Comparison of ENCODE assay signal across 9 cellular contexts in the genomic region with DNA sequence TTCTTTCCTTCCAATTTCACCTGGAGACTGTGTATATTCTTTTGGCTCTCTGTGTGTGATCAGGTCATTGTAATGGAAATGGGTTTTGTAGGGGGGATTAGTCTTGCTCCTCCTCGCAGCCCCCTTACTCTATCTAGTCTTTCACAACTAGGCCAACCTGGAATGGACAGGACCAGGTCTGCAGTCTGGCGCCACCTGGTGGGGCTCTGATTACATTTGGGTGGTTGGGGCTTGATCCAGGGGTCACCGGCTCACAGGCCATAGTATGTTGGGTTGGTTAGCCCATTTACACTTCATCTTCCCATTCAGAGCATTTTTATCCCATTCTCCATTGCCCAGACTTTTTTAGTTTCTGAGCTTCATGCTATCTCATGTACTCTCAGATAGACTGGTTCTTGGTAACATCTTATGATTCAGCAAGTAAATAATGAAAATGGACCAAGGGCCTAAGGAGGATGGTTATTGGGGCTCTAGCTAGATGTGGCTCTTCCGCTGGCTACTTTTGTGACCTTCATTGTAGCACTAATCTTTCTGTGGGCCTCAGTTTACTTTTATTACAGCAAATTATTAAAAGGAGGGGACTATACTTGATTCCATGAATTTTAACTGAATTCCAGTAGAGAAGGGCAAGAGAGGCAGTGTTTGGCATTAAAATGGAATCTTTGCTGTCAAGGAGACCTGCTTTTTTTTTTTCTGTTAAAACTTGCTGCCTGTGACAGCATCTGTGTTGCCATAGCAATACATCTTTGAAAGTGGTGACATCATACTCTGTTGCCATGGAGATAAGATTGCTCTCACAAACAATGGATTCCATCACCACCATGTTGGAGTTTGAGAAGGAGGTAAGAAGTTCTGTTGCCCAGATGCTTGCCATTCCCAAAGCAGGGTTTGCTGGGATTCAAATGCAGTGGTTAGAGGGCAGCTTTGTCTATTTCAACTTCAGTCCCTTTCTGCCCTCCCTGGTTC.
DNase-seq lines count a peak whose midpoint lies in the region; ATAC-seq and TF ChIP-seq lines count a peak whose summit lies in the region.
"Had no signal": no experiment of that assay in that cellular context is flagged by ENCODE, and none has a peak within 500 bp of the region (broad histone marks: within the 10 kb centered on the region; RNA-seq: fewer than 3 reads in every experiment).

No MANE protein-coding gene starts in this region.

- H3K36me3 ChIP-seq in GM23338 (ENCODE audit: insufficient read depth) (no peaks in the 10 kb centered on the region), thoracic aorta (peaks cover 29% of the 10 kb centered on the region)

- peaks cover 3% of the 10 kb centered on the region for H3K27me3 Mint-ChIP-seq in GM23338 (ENCODE audit: insufficient read depth, low read depth, poor library complexity)
- peaks cover 10% of the 10 kb centered on the region for H3K27me3 Mint-ChIP-seq in nephron (ENCODE audit: low read depth)
- H3K27me3 Mint-ChIP-seq: activated B cell treated with CpG ODN at 0.5 μM for 24 hours had no signal

- DNase-seq in COLO668 (lab: John Stamatoyannopoulos, UW; ENCODE audit: unreplicated experiment) (peak; percentile 63), GM23338 (ENCODE audit: low spot score) (peak; percentile 90), NCI-H2227 treated with DMSO at 0.1 percent for 48 hours (lab: John Stamatoyannopoulos, UW) (peak; percentile 26), erythroblast (lab: John Stamatoyannopoulos, UW) (peak; percentile 52 to 72), thoracic aorta (ENCODE audit: low spot score) (no peak), NCI-H187 (lab: John Stamatoyannopoulos, UW) (no peak)
- peak; percentile 1 to 30 for DNase-seq in activated CD8-positive, alpha-beta memory T cell treated with anti-CD3 and anti-CD28 coated beads for 1 hour (ENCODE audit: extremely low read depth in 1 of 2, low read depth in 1 of 2)
- DNase-seq: activated B cell treated with CpG ODN at 0.5 μM for 24 hours had no signal

- H3K4me3 Mint-ChIP-seq in GM23338 = no peak overlapping the region
- no peak overlapping the region for H3K4me3 Mint-ChIP-seq in nephron
- H3K4me3 Mint-ChIP-seq: activated B cell treated with CpG ODN at 0.5 μM for 24 hours had no signal

- TF ChIP-seq CTCF in GM23338 (conservative IDR thresholded peaks at IDR 0.05; ENCODE audit: low read depth in 2 of 2) (peak; percentile 86 to 96), nephron (IDR thresholded peaks at IDR 0.05; ENCODE audit: unreplicated experiment in 3 of 3) (peak; percentile 60 to 69 (median 60)), thoracic aorta (IDR thresholded peaks at IDR 0.05) (peak; percentile 65)

- TF ChIP-seq POLR2A in erythroblast (IDR thresholded peaks at IDR 0.05; ENCODE audit: low read length) = no peak

- H3K4me3 ChIP-seq in GM23338 (no peak overlapping the region), thoracic aorta (no peak overlapping the region)

- H3K36me3 Mint-ChIP-seq in GM23338 (ENCODE audit: low read depth) = no peaks in the 10 kb centered on the region
- peaks cover 67% of the 10 kb centered on the region for H3K36me3 Mint-ChIP-seq in nephron (ENCODE audit: low read depth)

- H3K27me3 ChIP-seq in GM23338 (ENCODE audit: insufficient read depth) (no peaks in the 10 kb centered on the region), thoracic aorta (replicated peaks; ENCODE audit: insufficient read depth) (no peaks in the 10 kb centered on the region)

- no peaks in the 10 kb centered on the region for H4K20me1 ChIP-seq in GM23338 (replicated peaks; ENCODE audit: insufficient read depth)

- no peaks in the 10 kb centered on the region for H3F3A ChIP-seq in GM23338 (replicated peaks; ENCODE audit: low read depth)

- H3K4me1 Mint-ChIP-seq in GM23338 (peaks cover 17% of the 10 kb centered on the region), nephron (peaks cover 37% of the 10 kb centered on the region)
- H3K4me1 Mint-ChIP-seq: activated B cell treated with CpG ODN at 0.5 μM for 24 hours had no signal

- H3K9me3 Mint-ChIP-seq in GM23338 (no peaks in the 10 kb centered on the region), nephron (no peaks in the 10 kb centered on the region)
- H3K9me3 Mint-ChIP-seq: activated B cell treated with CpG ODN at 0.5 μM for 24 hours had no signal

- ATAC-seq in GM23338 = peak; percentile 99
- no peak for ATAC-seq in thoracic aorta (ENCODE audit: insufficient number of reproducible peaks, low FRiP score, low read depth)

- no peak overlapping the region for H2AFZ ChIP-seq in GM23338

- peaks cover 15% of the 10 kb centered on the region for H3K4me1 ChIP-seq in GM23338 (ENCODE audit: insufficient read depth)
- peaks cover 0 to 20% of the 10 kb centered on the region in 2 donors for H3K4me1 ChIP-seq in thoracic aorta (ENCODE audit: control insufficient read depth in 1 of 2, low read depth in 2 of 2)

- H3K4me2 ChIP-seq in GM23338 = no peak overlapping the region

- H3K27ac Mint-ChIP-seq in GM23338 (no peak overlapping the region), nephron (peak overlapping the region in 1 of 3 experiments; percentile 50)
- H3K27ac Mint-ChIP-seq: activated B cell treated with CpG ODN at 0.5 μM for 24 hours had no signal

- H3K27ac ChIP-seq in GM23338 (ENCODE audit: low read depth) = no peak overlapping the region
- H3K27ac ChIP-seq in thoracic aorta = no peak overlapping the region

- H3K9me3 ChIP-seq in thoracic aorta = no peaks in the 10 kb centered on the region

- H3K9me2 ChIP-seq in GM23338 (ENCODE audit: insufficient read depth) = no peaks in the 10 kb centered on the region

- H3K79me2 ChIP-seq in GM23338 (replicated peaks; ENCODE audit: insufficient read depth) = no peaks in the 10 kb centered on the region

TF ChIP-seq in GM23338, 12 proteins besides CTCF, POLR2A, EP300 and RAD21:
- TF ChIP-seq POLR2AphosphoS5 (IDR thresholded peaks at IDR 0.05; ENCODE audit: low read depth) (no peak), CREB1 (CRISPR knock-in tag; IDR thresholded peaks at IDR 0.05; ENCODE audit: low read depth) (no peak), STAT1 (IDR thresholded peaks at IDR 0.05; ENCODE audit: unreplicated experiment) (no peak), ZNF114 (CRISPR knock-in tag; IDR thresholded peaks at IDR 0.05) (no peak), EZH2phosphoT487 (IDR thresholded peaks at IDR 0.05; ENCODE audit: unreplicated experiment) (no peak)
- TF ChIP-seq, protein P1, sequence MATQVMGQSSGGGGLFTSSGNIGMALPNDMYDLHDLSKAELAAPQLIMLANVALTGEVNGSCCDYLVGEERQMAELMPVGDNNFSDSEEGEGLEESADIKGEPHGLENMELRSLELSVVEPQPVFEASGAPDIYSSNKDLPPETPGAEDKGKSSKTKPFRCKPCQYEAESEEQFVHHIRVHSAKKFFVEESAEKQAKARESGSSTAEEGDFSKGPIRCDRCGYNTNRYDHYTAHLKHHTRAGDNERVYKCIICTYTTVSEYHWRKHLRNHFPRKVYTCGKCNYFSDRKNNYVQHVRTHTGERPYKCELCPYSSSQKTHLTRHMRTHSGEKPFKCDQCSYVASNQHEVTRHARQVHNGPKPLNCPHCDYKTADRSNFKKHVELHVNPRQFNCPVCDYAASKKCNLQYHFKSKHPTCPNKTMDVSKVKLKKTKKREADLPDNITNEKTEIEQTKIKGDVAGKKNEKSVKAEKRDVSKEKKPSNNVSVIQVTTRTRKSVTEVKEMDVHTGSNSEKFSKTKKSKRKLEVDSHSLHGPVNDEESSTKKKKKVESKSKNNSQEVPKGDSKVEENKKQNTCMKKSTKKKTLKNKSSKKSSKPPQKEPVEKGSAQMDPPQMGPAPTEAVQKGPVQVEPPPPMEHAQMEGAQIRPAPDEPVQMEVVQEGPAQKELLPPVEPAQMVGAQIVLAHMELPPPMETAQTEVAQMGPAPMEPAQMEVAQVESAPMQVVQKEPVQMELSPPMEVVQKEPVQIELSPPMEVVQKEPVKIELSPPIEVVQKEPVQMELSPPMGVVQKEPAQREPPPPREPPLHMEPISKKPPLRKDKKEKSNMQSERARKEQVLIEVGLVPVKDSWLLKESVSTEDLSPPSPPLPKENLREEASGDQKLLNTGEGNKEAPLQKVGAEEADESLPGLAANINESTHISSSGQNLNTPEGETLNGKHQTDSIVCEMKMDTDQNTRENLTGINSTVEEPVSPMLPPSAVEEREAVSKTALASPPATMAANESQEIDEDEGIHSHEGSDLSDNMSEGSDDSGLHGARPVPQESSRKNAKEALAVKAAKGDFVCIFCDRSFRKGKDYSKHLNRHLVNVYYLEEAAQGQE (IDR thresholded peaks at IDR 0.05; ENCODE audit: unreplicated experiment) = no peak
- TF ChIP-seq, protein P2, sequence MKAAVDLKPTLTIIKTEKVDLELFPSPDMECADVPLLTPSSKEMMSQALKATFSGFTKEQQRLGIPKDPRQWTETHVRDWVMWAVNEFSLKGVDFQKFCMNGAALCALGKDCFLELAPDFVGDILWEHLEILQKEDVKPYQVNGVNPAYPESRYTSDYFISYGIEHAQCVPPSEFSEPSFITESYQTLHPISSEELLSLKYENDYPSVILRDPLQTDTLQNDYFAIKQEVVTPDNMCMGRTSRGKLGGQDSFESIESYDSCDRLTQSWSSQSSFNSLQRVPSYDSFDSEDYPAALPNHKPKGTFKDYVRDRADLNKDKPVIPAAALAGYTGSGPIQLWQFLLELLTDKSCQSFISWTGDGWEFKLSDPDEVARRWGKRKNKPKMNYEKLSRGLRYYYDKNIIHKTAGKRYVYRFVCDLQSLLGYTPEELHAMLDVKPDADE (IDR thresholded peaks at IDR 0.05) = no peak

Comparison
In these comparisons a context has a peak if more than half of its experiments do, and no peak if none do; other contexts are left out.
1. DNase-seq: peak in COLO668 (single experiment), GM23338 (single experiment), NCI-H2227 treated with DMSO at 0.1 percent for 48 hours (single experiment), activated CD8-positive, alpha-beta memory T cell treated with anti-CD3 and anti-CD28 coated beads for 1 hour (2 of 2) and erythroblast (2 of 2); none in thoracic aorta (single experiment) and NCI-H187 (0 of 2).
2. Peak in every context shown above with its lines, with median percentiles within 50 percentile points of each other: CTCF ChIP-seq.